ENCODE assay signal across 1 cellular context in genomic region chr2:33126552-33126951, GRCh38.
A peak's percentile ranks its signal among the peaks of the same experiment; 100 is the strongest.
TF ChIP-seq lines count a peak whose summit lies in the region.

No MANE protein-coding gene starts in this region.

TF ChIP-seq in K562, 482 proteins besides CTCF, POLR2A, EP300 and RAD21:
- TF ChIP-seq, protein P1, sequence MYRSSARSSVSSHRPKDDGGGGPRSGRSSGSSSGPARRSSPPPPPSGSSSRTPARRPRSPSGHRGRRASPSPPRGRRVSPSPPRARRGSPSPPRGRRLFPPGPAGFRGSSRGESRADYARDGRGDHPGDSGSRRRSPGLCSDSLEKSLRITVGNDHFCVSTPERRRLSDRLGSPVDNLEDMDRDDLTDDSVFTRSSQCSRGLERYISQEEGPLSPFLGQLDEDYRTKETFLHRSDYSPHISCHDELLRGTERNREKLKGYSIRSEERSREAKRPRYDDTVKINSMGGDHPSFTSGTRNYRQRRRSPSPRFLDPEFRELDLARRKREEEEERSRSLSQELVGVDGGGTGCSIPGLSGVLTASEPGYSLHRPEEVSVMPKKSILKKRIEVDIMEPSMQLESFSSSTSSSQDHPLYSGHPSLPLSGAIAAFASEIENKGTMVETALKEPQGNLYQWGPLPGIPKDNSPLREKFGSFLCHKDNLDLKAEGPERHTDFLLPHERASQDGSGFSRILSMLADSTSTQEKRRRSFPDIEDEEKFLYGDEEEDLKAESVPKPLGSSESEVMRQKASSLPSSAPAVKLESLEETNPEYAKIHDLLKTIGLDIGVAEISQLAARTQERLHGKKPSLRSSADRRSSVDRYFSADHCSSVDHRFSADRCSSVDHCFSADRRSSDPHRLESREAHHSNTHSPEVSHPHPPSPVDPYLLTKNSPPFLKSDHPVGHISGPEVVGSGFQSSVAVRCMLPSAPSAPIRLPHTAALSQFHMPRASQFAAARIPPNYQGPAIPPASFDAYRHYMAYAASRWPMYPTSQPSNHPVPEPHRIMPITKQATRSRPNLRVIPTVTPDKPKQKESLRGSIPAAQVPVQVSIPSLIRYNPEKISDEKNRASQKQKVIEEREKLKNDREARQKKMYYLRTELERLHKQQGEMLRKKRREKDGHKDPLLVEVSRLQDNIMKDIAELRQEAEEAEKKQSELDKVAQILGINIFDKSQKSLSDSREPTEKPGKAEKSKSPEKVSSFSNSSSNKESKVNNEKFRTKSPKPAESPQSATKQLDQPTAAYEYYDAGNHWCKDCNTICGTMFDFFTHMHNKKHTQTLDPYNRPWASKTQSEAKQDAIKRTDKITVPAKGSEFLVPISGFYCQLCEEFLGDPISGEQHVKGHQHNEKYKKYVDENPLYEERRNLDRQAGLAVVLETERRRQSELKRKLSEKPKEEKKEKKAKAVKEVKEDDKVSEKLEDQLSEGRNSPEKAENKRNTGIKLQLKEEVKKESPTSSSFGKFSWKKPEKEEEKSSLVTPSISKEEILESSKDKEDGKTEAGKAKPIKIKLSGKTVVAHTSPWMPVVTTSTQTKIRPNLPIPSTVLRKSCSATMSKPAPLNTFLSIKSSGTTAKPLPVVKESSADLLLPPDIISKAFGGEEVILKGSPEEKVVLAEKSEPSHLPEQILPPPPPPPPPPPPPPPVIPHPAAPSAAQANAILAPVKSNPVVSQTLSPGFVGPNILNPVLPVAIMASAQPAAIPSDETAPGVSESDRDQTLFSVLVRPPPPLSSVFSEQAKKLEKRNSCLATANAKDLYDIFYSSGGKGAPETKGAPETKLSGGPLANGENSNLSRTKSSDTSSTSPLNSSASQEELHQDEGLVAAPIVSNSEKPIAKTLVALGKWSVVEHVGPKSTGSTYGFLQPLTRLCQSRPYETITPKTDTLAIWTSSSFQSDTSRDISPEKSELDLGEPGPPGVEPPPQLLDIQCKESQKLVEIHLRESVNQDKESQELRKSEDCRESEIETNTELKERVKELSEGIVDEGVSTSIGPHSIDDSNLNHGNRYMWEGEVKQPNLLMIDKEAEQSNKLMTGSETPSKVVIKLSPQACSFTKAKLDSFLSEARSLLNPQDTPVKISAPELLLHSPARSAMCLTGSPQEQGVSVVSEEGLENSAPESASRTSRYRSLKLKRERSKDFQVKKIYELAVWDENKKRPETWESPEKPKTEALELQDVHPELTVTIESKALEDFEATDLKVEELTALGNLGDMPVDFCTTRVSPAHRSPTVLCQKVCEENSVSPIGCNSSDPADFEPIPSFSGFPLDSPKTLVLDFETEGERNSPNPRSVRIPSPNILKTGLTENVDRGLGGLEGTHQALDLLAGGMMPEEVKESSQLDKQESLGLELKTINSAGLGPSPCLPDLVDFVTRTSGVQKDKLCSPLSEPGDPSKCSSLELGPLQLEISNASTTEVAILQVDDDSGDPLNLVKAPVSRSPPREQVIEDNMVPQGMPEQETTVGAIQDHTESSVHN (IDR thresholded peaks at IDR 0.05; ENCODE audit: borderline replicate concordance in 1 of 2, low read depth in 1 of 2) = no peak
- peak; percentile 62 for TF ChIP-seq CTCFL (IDR thresholded peaks at IDR 0.05; ENCODE audit: borderline replicate concordance, insufficient read depth, low read depth, low read length, poor library complexity, severe bottlenecking)
